In genomic region chrX:107213477-107213876, GRCh38 we compare ENCODE assay signal across 31 cellular contexts. TPM values are rescaled to one million over a fixed set of nuclear protein-coding genes. Genes with fewer than 3 reads are reported as not detected.
"Had no signal": no experiment of that assay in that cellular context is flagged by ENCODE, and none has a peak within 500 bp of the region (broad histone marks: within the 10 kb centered on the region; RNA-seq: fewer than 3 reads in every experiment).

No MANE protein-coding gene starts in this region.

- H3K36me3 Mint-ChIP-seq: mesothelial cell of epicardium; naive B cell; naive thymus-derived CD8-positive, alpha-beta T cell had no signal

- H3K4me3 ChIP-seq: coronary artery, dorsolateral prefrontal cortex, esophagus squamous epithelium, gastrocnemius medialis, heart right ventricle, left ventricle myocardium inferior, lower lobe of right lung, mucosa of descending colon had no signal

- H3K27ac Mint-ChIP-seq: mesothelial cell of epicardium; naive B cell; naive thymus-derived CD8-positive, alpha-beta T cell had no signal

- H3K36me3 ChIP-seq: esophagus squamous epithelium, gastrocnemius medialis, heart right ventricle, left ventricle myocardium inferior, lower lobe of right lung had no signal

- H3K9me3 ChIP-seq: esophagus squamous epithelium, gastrocnemius medialis, heart right ventricle, left ventricle myocardium inferior, lower lobe of right lung, mucosa of descending colon had no signal

- H3K27me3 Mint-ChIP-seq: naive thymus-derived CD8-positive, alpha-beta T cell had no signal

- H3K4me1 Mint-ChIP-seq: naive B cell; naive thymus-derived CD8-positive, alpha-beta T cell had no signal

- ATAC-seq: esophagus mucosa; gastrocnemius medialis; heart right ventricle; left cardiac atrium; lower lobe of right lung; mucosa of descending colon; naive thymus-derived CD8-positive, alpha-beta T cell had no signal

- H3K4me3 Mint-ChIP-seq: mesothelial cell of epicardium; naive B cell; naive thymus-derived CD8-positive, alpha-beta T cell had no signal

- H3K9me3 Mint-ChIP-seq: naive thymus-derived CD8-positive, alpha-beta T cell had no signal

- H3K27ac ChIP-seq: coronary artery, dorsolateral prefrontal cortex, epithelial cell of prostate, esophagus squamous epithelium, gastrocnemius medialis, heart right ventricle, left ventricle myocardium inferior, lower lobe of right lung had no signal

- H3K4me1 ChIP-seq: esophagus squamous epithelium, gastrocnemius medialis, heart right ventricle, left ventricle myocardium inferior, lower lobe of right lung had no signal

- DNase-seq: dermis blood vessel endothelial cell; dorsolateral prefrontal cortex; effector CD4-positive, alpha-beta T cell; effector memory CD4-positive, alpha-beta T cell; erythroblast; esophagus squamous epithelium; foreskin fibroblast; foreskin melanocyte; gastrocnemius medialis; glutamatergic neuron; head of caudate nucleus; heart right ventricle; hippocampal formation; kidney glomerular epithelial cell; left cardiac atrium; left ventricle myocardium inferior; lower lobe of right lung; mesenchymal stem cell; mucosa of descending colon; naive B cell; naive thymus-derived CD8-positive, alpha-beta T cell had no signal

RNA-seq across cellular contexts. Expression of gene DNAAF6, which starts 7.1 kb away (rescaled TPM):
- total RNA-seq: dermis blood vessel endothelial cell; esophagus mucosa; esophagus squamous epithelium; gastrocnemius medialis; glomerular endothelial cell; heart right ventricle; left cardiac atrium; left ventricle myocardium inferior; lower leg skin; lung microvascular endothelial cell; mesenteric fat pad; mesothelial cell of epicardium; mucosa of descending colon; myocyte; naive thymus-derived CD8-positive, alpha-beta T cell had no signal
- polyA plus RNA-seq: heart right ventricle; keratinocyte; naive thymus-derived CD8-positive, alpha-beta T cell had no signal

RNA-seq across cellular contexts. Expression of gene NUP62CL, which starts 7.2 kb away (rescaled TPM):
- total RNA-seq: dermis blood vessel endothelial cell, gastrocnemius medialis, glomerular endothelial cell, lung microvascular endothelial cell, mesenteric fat pad had no signal
